ENCODE assay signal across 8 cellular contexts in the genomic region with DNA sequence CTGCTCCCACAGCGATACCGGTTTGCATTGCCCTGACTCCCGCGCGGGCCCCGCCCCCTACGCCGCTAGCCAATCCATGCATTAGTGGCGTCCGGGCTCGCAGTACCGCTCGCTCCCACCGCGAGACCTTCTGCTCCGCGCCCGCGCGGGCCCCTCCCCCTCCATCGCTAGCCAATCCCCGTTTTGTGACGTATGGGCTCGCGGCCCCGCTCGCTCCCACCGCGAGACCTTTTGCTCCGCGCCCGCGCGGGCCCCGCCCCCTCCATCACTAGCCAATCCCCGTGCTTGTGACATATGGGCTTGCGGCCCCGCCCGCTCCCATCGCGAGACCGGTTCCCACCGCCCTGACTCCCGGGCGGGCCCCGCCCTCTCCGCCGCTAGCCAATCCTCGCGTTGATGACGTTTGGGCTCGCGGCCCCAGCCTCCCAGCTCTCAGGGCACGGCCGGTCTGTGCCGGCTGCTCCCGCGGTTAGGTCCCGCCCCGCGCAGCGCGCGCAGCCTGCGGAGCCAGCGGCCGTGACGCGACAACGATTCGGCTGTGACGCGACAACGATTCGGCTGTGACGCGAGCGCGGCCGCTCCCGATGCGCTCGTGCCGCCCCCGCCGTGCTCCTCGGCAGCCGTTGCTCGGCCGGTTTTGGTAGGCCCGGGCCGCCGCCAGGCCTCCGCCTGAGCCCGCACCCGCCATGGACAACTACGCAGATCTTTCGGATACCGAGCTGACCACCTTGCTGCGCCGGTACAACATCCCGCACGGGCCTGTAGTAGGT. TPM values are rescaled to one million over a fixed set of nuclear protein-coding genes. Genes with fewer than 3 reads are reported as not detected.
A peak's percentile ranks its signal among the peaks of the same experiment; 100 is the strongest.
DNase-seq lines count a peak whose midpoint lies in the region; ATAC-seq and TF ChIP-seq lines count a peak whose summit lies in the region.

A gene (plus strand): TSS at position 497 of the 770 bp plus-strand sequence. CDS start 190 bp downstream, at position 687.

- H3K4me3 Mint-ChIP-seq in CD8-positive, alpha-beta memory T cell = peak within 1 kb of the TSS; percentile 81 to 94 (median 84)
- peak within 1 kb of the TSS; percentile 79 to 82 for H3K4me3 Mint-ChIP-seq in effector memory CD8-positive, alpha-beta T cell

- H2AK5ac ChIP-seq in mesenchymal stem cell (ENCODE audit: low read length, severe bottlenecking) = no peak within 1 kb of the TSS

- peak within 1 kb of the TSS; percentile 80 to 86 for H3K18ac ChIP-seq in mesenchymal stem cell (ENCODE audit: low read depth in 1 of 2, low read length in 2 of 2)

- under 1% methylated on average over 54 of the region's 103 CpGs for WGBS in mesenchymal stem cell

- H3K4me1 ChIP-seq in CD8-positive, alpha-beta memory T cell (ENCODE audit: insufficient read depth, low read length) = peaks cover 30% of the 10 kb centered on the region
- peaks cover 13% of the 10 kb centered on the region for H3K4me1 ChIP-seq in mesenchymal stem cell (ENCODE audit: control insufficient read depth, insufficient read depth, low read depth, low read length)

- no peaks in the 10 kb centered on the region for H3K9me3 ChIP-seq in CD8-positive, alpha-beta memory T cell (ENCODE audit: low read length)
- no peaks in the 10 kb centered on the region for H3K9me3 ChIP-seq in mesenchymal stem cell (ENCODE audit: control insufficient read depth, low read length)

- H3K27ac Mint-ChIP-seq in CD8-positive, alpha-beta memory T cell = peak within 1 kb of the TSS; percentile 91 to 97 (median 95)
- peak within 1 kb of the TSS; percentile 94 to 96 for H3K27ac Mint-ChIP-seq in effector memory CD8-positive, alpha-beta T cell

- H3K79me1 ChIP-seq in mesenchymal stem cell (replicated peaks; ENCODE audit: low read length, poor library complexity, severe bottlenecking) = peaks cover 5% of the 10 kb centered on the region

- peak within 1 kb of the TSS; percentile 28 for H2BK15ac ChIP-seq in mesenchymal stem cell (ENCODE audit: low read depth, poor library complexity, severe bottlenecking)

- peak within 1 kb of the TSS; percentile 10 for H2AFZ ChIP-seq in mesenchymal stem cell (ENCODE audit: low read depth, low read length)

- no peak for TF ChIP-seq CTCF in GM20000 (IDR thresholded peaks at IDR 0.05; ENCODE audit: extremely low read depth, missing control alignments)

- POLR2A ChIA-PET in CD8-positive, alpha-beta memory T cell (lab: Charles Lee) = interaction anchor here (0.5 to 3.2 kb wide), 6 partner anchors 9 to 1419 kb away, joined by 3 to 22 read pairs (median 3); no protein-coding TSS in a partner anchor

- H3K36me3 Mint-ChIP-seq in CD8-positive, alpha-beta memory T cell = peaks cover 0 to 24% (median 2%) of the 10 kb centered on the region in 3 donors
- H3K36me3 Mint-ChIP-seq in effector memory CD8-positive, alpha-beta T cell (ENCODE audit: insufficient read depth) = peaks cover 50% of the 10 kb centered on the region

- H3K27me3 ChIP-seq in CD8-positive, alpha-beta memory T cell (ENCODE audit: insufficient read depth, low read length, poor library complexity, severe bottlenecking) = no peaks in the 10 kb centered on the region
- no peaks in the 10 kb centered on the region for H3K27me3 ChIP-seq in mesenchymal stem cell (ENCODE audit: control insufficient read depth in 1 of 2, insufficient read depth in 1 of 2, low read length in 2 of 2)

- peak within 1 kb of the TSS in 1 of 2 experiments; percentile 39 for H2BK12ac ChIP-seq in mesenchymal stem cell (ENCODE audit: low read length in 2 of 2)

- H3K36me3 ChIP-seq in CD8-positive, alpha-beta memory T cell (ENCODE audit: insufficient read depth, low read length) = no peaks in the 10 kb centered on the region
- peaks cover 8 to 16% of the 10 kb centered on the region in 2 experiments for H3K36me3 ChIP-seq in mesenchymal stem cell (ENCODE audit: control insufficient read depth in 1 of 2, insufficient read depth in 2 of 2, low read depth in 1 of 2, low read length in 2 of 2)

- no peaks in the 10 kb centered on the region for H3K9me3 Mint-ChIP-seq in CD8-positive, alpha-beta memory T cell
- H3K9me3 Mint-ChIP-seq in effector memory CD8-positive, alpha-beta T cell = no peaks in the 10 kb centered on the region

- peak within 1 kb of the TSS; percentile 69 for H4K8ac ChIP-seq in mesenchymal stem cell (ENCODE audit: low read length)

- H3K14ac ChIP-seq in mesenchymal stem cell (ENCODE audit: low read length in 2 of 2) = peak within 1 kb of the TSS; percentile 36 to 91

- H3K4me2 ChIP-seq in mesenchymal stem cell (ENCODE audit: low read length, poor library complexity, severe bottlenecking) = peak within 1 kb of the TSS; percentile 82

- H2BK5ac ChIP-seq in mesenchymal stem cell (ENCODE audit: low read depth, low read length, poor library complexity, severe bottlenecking) = peak within 1 kb of the TSS; percentile 81

- peak within 1 kb of the TSS; percentile 68 for H4K91ac ChIP-seq in mesenchymal stem cell (ENCODE audit: low read length)

- H3K27me3 Mint-ChIP-seq in CD8-positive, alpha-beta memory T cell = peaks cover 0 to 2% of the 10 kb centered on the region in 2 donors
- H3K27me3 Mint-ChIP-seq in effector memory CD8-positive, alpha-beta T cell = no peaks in the 10 kb centered on the region

- peak within 1 kb of the TSS; percentile 97 for H3K27ac ChIP-seq in CD8-positive, alpha-beta memory T cell (ENCODE audit: low read depth, low read length)
- H3K27ac ChIP-seq in mesenchymal stem cell (ENCODE audit: low read length, poor library complexity, severe bottlenecking) = peak within 1 kb of the TSS; percentile 70

- H3K4me1 Mint-ChIP-seq in CD8-positive, alpha-beta memory T cell = peaks cover 4 to 26% (median 21%) of the 10 kb centered on the region in 3 donors
- peaks cover 12% of the 10 kb centered on the region in 2 donors for H3K4me1 Mint-ChIP-seq in effector memory CD8-positive, alpha-beta T cell (ENCODE audit: low read depth in 2 of 2)

- ATAC-seq in effector memory CD8-positive, alpha-beta T cell (replicated peaks) = peak; percentile 75

- H2BK120ac ChIP-seq in mesenchymal stem cell (ENCODE audit: low read depth, low read length) = peak within 1 kb of the TSS; percentile 49

- peak within 1 kb of the TSS; percentile 81 to 84 for H3K4ac ChIP-seq in mesenchymal stem cell (ENCODE audit: low read depth in 1 of 2, low read length in 2 of 2)

- peak; percentile 91 to 98 (median 96) for DNase-seq in CD8-positive, alpha-beta memory T cell
- DNase-seq in GM20000 (ENCODE audit: low spot score) (peak; percentile 92), HT1080 (ENCODE audit: low read depth) (peak; percentile 97), NOMO-1 treated with DMSO at 0.1 percent for 48 hours (lab: John Stamatoyannopoulos, UW; ENCODE audit: unreplicated experiment) (peak; percentile 97), mesenchymal stem cell (peak; percentile 97)
- peak; percentile 63 to 91 (median 78) for DNase-seq in activated CD8-positive, alpha-beta memory T cell treated with anti-CD3 and anti-CD28 coated beads for 48 hours (ENCODE audit: low read depth in 2 of 3, low spot score in 2 of 3)
- peak; percentile 92 to 93 (median 93) for DNase-seq in effector memory CD8-positive, alpha-beta T cell
- peak; percentile 92 for DNase-seq in stimulated activated CD8-positive, alpha-beta memory T cell treated with anti-CD3 and anti-CD28 coated beads, Interleukin-12 subunit alpha, Interleukin-12 subunit beta, amount 100 ng/mL, for 4 hours (ENCODE audit: low read depth)

- H3K9ac ChIP-seq in mesenchymal stem cell (ENCODE audit: low read length) = peak within 1 kb of the TSS; percentile 97

- peak within 1 kb of the TSS; percentile 74 for H3K4me3 ChIP-seq in CD8-positive, alpha-beta memory T cell (ENCODE audit: low read length)
- H3K4me3 ChIP-seq in mesenchymal stem cell (ENCODE audit: insufficient read depth in 1 of 2, low read depth in 1 of 2, low read length in 2 of 2) = peak within 1 kb of the TSS; percentile 78 to 83

- CTCF ChIA-PET in CD8-positive, alpha-beta memory T cell (lab: Charles Lee) = no interaction called here

- H3K23ac ChIP-seq in mesenchymal stem cell (ENCODE audit: low read length in 2 of 2) = no peak within 1 kb of the TSS

RNA-seq across cellular contexts. Expression of the gene that starts here (rescaled TPM):
- total RNA-seq in CD8-positive, alpha-beta memory T cell = 100 to 1,000 TPM; 107 to 119 TPM
- polyA plus RNA-seq in CD8-positive, alpha-beta memory T cell = 37.2 TPM
- 33.2 and 41.5 TPM in 2 replicates for total RNA-seq in HT1080 (2014; rRNA removed; shearing (Covaris generic))
- 117 and 137 TPM in 2 replicates for polyA plus RNA-seq in HT1080 (2015; cell fraction: cytosol; rRNA removed)
- 76.6 and 85.6 TPM in 2 replicates for polyA plus RNA-seq in HT1080 (2015; cell fraction: nucleus; rRNA removed)
- polyA plus RNA-seq in mesenchymal stem cell (2013, experiment 1 of 2) = 66.4 TPM
- polyA plus RNA-seq in mesenchymal stem cell (2013, experiment 2 of 2) = 66.8 TPM

Comparison
In these comparisons a context has a peak if more than half of its experiments do, and no peak if none do; other contexts are left out.
1. Peak in every context shown above with its lines: DNase-seq, ATAC-seq, H3K4me3 ChIP-seq and H3K27ac ChIP-seq.